ENCODE assay signal across 19 cellular contexts in genomic region chr5:61991426-61991825, GRCh38.
A peak's percentile ranks its signal among the peaks of the same experiment; 100 is the strongest.
DNase-seq lines count a peak whose midpoint lies in the region; ATAC-seq, FAIRE-seq and TF ChIP-seq lines count a peak whose summit lies in the region.
"Had no signal": no experiment of that assay in that cellular context is flagged by ENCODE, and none has a peak within 500 bp of the region (broad histone marks: within the 10 kb centered on the region; RNA-seq: fewer than 3 reads in every experiment).

No MANE protein-coding gene starts in this region.

- H3K4me3 ChIP-seq in adipocyte (ENCODE audit: low read length) (peak overlapping the region; percentile 12), pancreas (no peak overlapping the region), aorta (ENCODE audit: low read length in 2 of 2) (no peak overlapping the region)
- H3K4me3 ChIP-seq: BLaER1 treated with 17β-estradiol and CSF1 and Interleukin-3, amounts not matched to agents 10 nM and 100 nM had no signal

- TF ChIP-seq CTCF in pancreas (IDR thresholded peaks at IDR 0.05), result no peak

- no peaks in the 10 kb centered on the region for H3K36me3 ChIP-seq in adipocyte (ENCODE audit: control insufficient read depth, insufficient read depth, low read length, severe bottlenecking)
- no peaks in the 10 kb centered on the region for H3K36me3 ChIP-seq in pancreas
- no peaks in the 10 kb centered on the region for H3K36me3 ChIP-seq in aorta (ENCODE audit: control insufficient read depth in 1 of 2, insufficient read depth in 2 of 2, low read length in 1 of 2)
- H3K36me3 ChIP-seq: BLaER1 treated with 17β-estradiol and CSF1 and Interleukin-3, amounts not matched to agents 10 nM and 100 nM had no signal

- no peak overlapping the region for H3K9ac ChIP-seq in adipocyte (ENCODE audit: low read length)
- H3K9ac ChIP-seq: BLaER1 treated with 17β-estradiol and CSF1 and Interleukin-3, amounts not matched to agents 10 nM and 100 nM had no signal

- H3K27ac ChIP-seq in pancreas (peak overlapping the region in 1 of 4 donors; percentile 23), aorta (ENCODE audit: low read depth in 1 of 2, low read length in 2 of 2) (no peak overlapping the region)
- H3K27ac ChIP-seq: BLaER1 treated with 17β-estradiol and CSF1 and Interleukin-3, amounts not matched to agents 10 nM and 100 nM had no signal

- H3K27me3 ChIP-seq in adipocyte (replicated peaks; ENCODE audit: control insufficient read depth, insufficient read depth, low read length) (no peaks in the 10 kb centered on the region), pancreas (no peaks in the 10 kb centered on the region), aorta (ENCODE audit: control insufficient read depth in 1 of 2, insufficient read depth in 2 of 2, low read length in 1 of 2) (no peaks in the 10 kb centered on the region)
- H3K27me3 ChIP-seq: BLaER1 treated with 17β-estradiol and CSF1 and Interleukin-3, amounts not matched to agents 10 nM and 100 nM had no signal

- WGBS in pancreas, 2 donors, result 48 to 50% methylated on average over 4 of the region's 4 CpGs
- WGBS in aorta, 2 donors, result 69 to 76% methylated on average over 4 of the region's 4 CpGs

- DNase-seq in NCI-H1417 (lab: John Stamatoyannopoulos, UW) (peak; percentile 19 to 37 (median 29)), NCI-H1417 treated with DMSO at 0.1 percent for 48 hours (lab: John Stamatoyannopoulos, UW) (no peak), NCI-H1436 (lab: John Stamatoyannopoulos, UW) (peak; percentile 39), adipocyte (ENCODE audit: low read depth) (no peak), pancreas (no peak), DMS53 treated with DMSO at 0.1 percent for 48 hours (lab: John Stamatoyannopoulos, UW; ENCODE audit: unreplicated experiment) (no peak), aorta (no peak)
- DNase-seq: 8988T; CD4-positive, alpha-beta memory T cell; GF-D8; Karpas-422; NCI-H1694; NCI-H2081; NCI-H510A treated with DMSO at 0.1 percent for 48 hours; PC-3; RPMI8226; SHP77 had no signal

- no peak for FAIRE-seq in pancreas (lab: Jason Lieb, UNC)

- H3K4me1 ChIP-seq in adipocyte (ENCODE audit: control insufficient read depth, insufficient read depth, low read length) (peaks cover 48% of the 10 kb centered on the region), pancreas (no peaks in the 10 kb centered on the region), aorta (ENCODE audit: control insufficient read depth in 1 of 2, insufficient read depth in 2 of 2, low read length in 2 of 2) (no peaks in the 10 kb centered on the region)

- peak in 3 of 4 donors; percentile 35 to 70 (median 53) for ATAC-seq in pancreas
- ATAC-seq in aorta (ENCODE audit: low FRiP score), result no peak
- ATAC-seq in GM19328 (IDR thresholded peaks at IDR 0.05; ENCODE audit: unreplicated experiment), result no peak
- ATAC-seq: PC-3 had no signal

- H3K9me3 ChIP-seq in adipocyte (ENCODE audit: control insufficient read depth, low read length) (peaks cover 10% of the 10 kb centered on the region), pancreas (no peaks in the 10 kb centered on the region), aorta (ENCODE audit: control insufficient read depth, low read length) (peaks cover 8% of the 10 kb centered on the region)

- intact Hi-C loops in pancreas (cut with DNase I), result no loop called here
- intact Hi-C loops in aorta (cut with DNase I), result no loop called here

Comparison
In these comparisons a context has a peak if more than half of its experiments do, and no peak if none do; other contexts are left out.
1. DNase-seq: peak in NCI-H1417 (3 of 3) and NCI-H1436 (single experiment); none in NCI-H1417 treated with DMSO at 0.1 percent for 48 hours (single experiment), adipocyte (single experiment), pancreas (0 of 6), DMS53 treated with DMSO at 0.1 percent for 48 hours (single experiment) and aorta (0 of 2).
2. ATAC-seq: peak in pancreas (3 of 4); none in aorta (single experiment) and GM19328 (single experiment).